ENCODE assay signal across 14 cellular contexts in genomic region chrX:9604908-9605306, GRCh38.
DNase-seq lines count a peak whose midpoint lies in the region; TF ChIP-seq lines count a peak whose summit lies in the region.
"Had no signal": no experiment of that assay in that cellular context is flagged by ENCODE, and none has a peak within 500 bp of the region (broad histone marks: within the 10 kb centered on the region; RNA-seq: fewer than 3 reads in every experiment).

No MANE protein-coding gene starts in this region.

- WGBS in esophagus muscularis mucosa = 81% methylated on average over 8 of the region's 8 CpGs

- in situ Hi-C loops in ACHN (cut with HindIII; ENCODE audit: low pct_ligation_motif_present, low pct_unique_long_range_greater_than_20kb, low sequenced_read_pairs) = no loop called here

- H3K79me2 ChIP-seq in ACC112 (ENCODE audit: control insufficient read depth, insufficient read depth, low read length, unreplicated experiment) = peaks cover 2% of the 10 kb centered on the region

- TF ChIP-seq EP300 in esophagus muscularis mucosa (IDR thresholded peaks at IDR 0.05) = no peak

- H3K4me1 ChIP-seq in ACC112 (ENCODE audit: control insufficient read depth, insufficient read depth, low read length, unreplicated experiment) (no peaks in the 10 kb centered on the region), ascending aorta (peaks cover 0 to 8% of the 10 kb centered on the region in 2 donors), esophagus muscularis mucosa (peaks cover 0 to 8% (median 2%) of the 10 kb centered on the region in 4 donors)

- H3K27ac ChIP-seq in ACC112 (ENCODE audit: low read depth, low read length) (no peak overlapping the region), ascending aorta (peak overlapping the region; percentile 30 to 34), esophagus muscularis mucosa (replicated peaks in 1 of 4) (no peak overlapping the region)

- intact Hi-C loops in ascending aorta (cut with DNase I) (no loop called here), esophagus muscularis mucosa (cut with DNase I) (no loop called here)

- H3K27me3 ChIP-seq in ACC112 (ENCODE audit: insufficient read depth, low read length) (no peaks in the 10 kb centered on the region), ascending aorta (no peaks in the 10 kb centered on the region), esophagus muscularis mucosa (no peaks in the 10 kb centered on the region)

- H3K9me3 ChIP-seq in ascending aorta = no peaks in the 10 kb centered on the region
- no peaks in the 10 kb centered on the region for H3K9me3 ChIP-seq in esophagus muscularis mucosa

- 0 out of 2 replicates have a peak overlapping the region, but pooled peaks have one; percentile 3 for H3K4me3 ChIP-seq in ACC112 (ENCODE audit: low read depth, low read length)
- peak overlapping the region in 1 of 2 donors; percentile 16 for H3K4me3 ChIP-seq in ascending aorta
- H3K4me3 ChIP-seq in esophagus muscularis mucosa = no peak overlapping the region
- H3K4me3 ChIP-seq: GM12878 had no signal

- no peaks in the 10 kb centered on the region for H3K36me3 ChIP-seq in ACC112 (ENCODE audit: insufficient read depth, low read length)
- no peaks in the 10 kb centered on the region for H3K36me3 ChIP-seq in ascending aorta
- no peaks in the 10 kb centered on the region for H3K36me3 ChIP-seq in esophagus muscularis mucosa

- no peak for TF ChIP-seq POLR2A in esophagus muscularis mucosa (IDR thresholded peaks at IDR 0.05; ENCODE audit: low read depth)

- DNase-seq in ascending aorta (ENCODE audit: low spot score in 2 of 2) (no peak), left kidney (ENCODE audit: low read depth, low spot score) (peak; percentile 12), renal cortical epithelial cell (ENCODE audit: low read depth) (peak; percentile 40), ACHN (no peak), islet precursor cell (no peak), NCI-H2029 (lab: John Stamatoyannopoulos, UW) (no peak), esophagus muscularis mucosa (ENCODE audit: extremely low spot score) (no peak)
- DNase-seq: Calu3; CD4-positive, CD25-positive, alpha-beta regulatory T cell; NCI-H1417; NCI-H2227 treated with DMSO at 0.1 percent for 48 hours; RPMI8226 had no signal

- no peak for TF ChIP-seq CTCF in ascending aorta (IDR thresholded peaks at IDR 0.05)
- no peak for TF ChIP-seq CTCF in esophagus muscularis mucosa (IDR thresholded peaks at IDR 0.05)

- no peak overlapping the region for H2AFZ ChIP-seq in ACC112 (ENCODE audit: low read length, unreplicated experiment)

Comparison
In these comparisons a context has a peak if more than half of its experiments do, and no peak if none do; other contexts are left out.
1. H3K27ac ChIP-seq: peak in ascending aorta (2 of 2); none in ACC112 (single experiment) and esophagus muscularis mucosa (0 of 4).
2. DNase-seq: peak in left kidney (single experiment) and renal cortical epithelial cell (single experiment); none in ascending aorta (0 of 2), ACHN (single experiment), islet precursor cell (single experiment), NCI-H2029 (single experiment) and esophagus muscularis mucosa (single experiment).